In the genomic region with DNA sequence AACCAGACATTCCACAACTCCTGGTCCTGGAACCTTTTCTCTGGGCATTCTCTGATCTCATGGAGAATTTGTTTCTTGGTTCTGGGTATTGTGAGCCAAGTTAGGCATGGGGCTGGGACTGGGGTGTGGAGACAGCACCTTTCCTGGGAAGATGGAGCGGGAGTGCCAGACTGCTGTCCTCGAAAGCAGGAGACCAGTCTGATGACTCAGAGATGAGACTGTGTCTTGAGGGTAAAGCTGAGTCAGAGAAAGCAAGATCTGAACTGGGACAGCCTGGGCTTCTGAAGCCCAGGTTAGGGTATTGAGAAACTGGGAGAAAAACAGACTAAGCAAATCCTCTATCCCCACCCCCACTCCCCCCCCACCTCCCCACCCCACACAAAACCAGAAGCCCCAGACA, we compare ENCODE assay signal across 16 cellular contexts. TPM values are rescaled to one million over a fixed set of nuclear protein-coding genes. Genes with fewer than 3 reads are reported as not detected.
A peak's percentile ranks its signal among the peaks of the same experiment; 100 is the strongest.
DNase-seq lines count a peak whose midpoint lies in the region; ATAC-seq, FAIRE-seq and TF ChIP-seq lines count a peak whose summit lies in the region.
"Had no signal": no experiment of that assay in that cellular context is flagged by ENCODE, and none has a peak within 500 bp of the region (broad histone marks: within the 10 kb centered on the region; RNA-seq: fewer than 3 reads in every experiment).

No MANE protein-coding gene starts in this region.

- H3K27ac Mint-ChIP-seq in stimulated activated effector memory CD8-positive, alpha-beta T cell treated with anti-CD3 and anti-CD28 coated beads, Interleukin-12 subunit alpha, Interleukin-12 subunit beta, amount 100 ng/mL, for 72 hours: peak overlapping the region; percentile 62
- H3K27ac Mint-ChIP-seq: activated CD8-positive, alpha-beta T cell treated with anti-CD3 and anti-CD28 coated beads for 36 hours had no signal

- H3F3A ChIP-seq in SK-N-SH (replicated peaks; ENCODE audit: insufficient read depth): no peaks in the 10 kb centered on the region

- no peaks in the 10 kb centered on the region for H3K9me3 Mint-ChIP-seq in stimulated activated effector memory CD8-positive, alpha-beta T cell treated with anti-CD3 and anti-CD28 coated beads, Interleukin-12 subunit alpha, Interleukin-12 subunit beta, amount 100 ng/mL, for 72 hours
- H3K9me3 Mint-ChIP-seq: activated CD8-positive, alpha-beta T cell treated with anti-CD3 and anti-CD28 coated beads for 36 hours had no signal

- POLR2A ChIA-PET in SK-N-SH (lab: Yijun Ruan, JAX): no interaction called here

- H2AFZ ChIP-seq in SK-N-SH (ENCODE audit: low read depth): no peak overlapping the region

- no peak overlapping the region for H3K27ac ChIP-seq in SK-N-SH (ENCODE audit: low read depth in 2 of 2, low read length in 1 of 2)
- no peak overlapping the region for H3K27ac ChIP-seq in small intestine (ENCODE audit: low read depth in 1 of 2, low read length in 1 of 2)
- H3K27ac ChIP-seq: adrenal gland, SK-N-MC had no signal

- no peaks in the 10 kb centered on the region for H3K4me1 Mint-ChIP-seq in stimulated activated effector memory CD8-positive, alpha-beta T cell treated with anti-CD3 and anti-CD28 coated beads, Interleukin-12 subunit alpha, Interleukin-12 subunit beta, amount 100 ng/mL, for 72 hours

- H3K79me2 ChIP-seq in SK-N-SH (ENCODE audit: insufficient read depth): no peaks in the 10 kb centered on the region

- no peak for TF ChIP-seq EP300 in SK-N-SH (IDR thresholded peaks at IDR 0.05; ENCODE audit: borderline replicate concordance in 1 of 2, low read depth in 1 of 2, low read length in 1 of 2)

- 20% methylated on average over 2 of the region's 2 CpGs for WGBS in SK-N-SH (ENCODE audit: low lambda C conversion rate)
- 52 to 86% (median 81%) methylated on average over 2 of the region's 2 CpGs for WGBS in small intestine, 3 donors

- H4K20me1 ChIP-seq in SK-N-SH (ENCODE audit: insufficient read depth): no peaks in the 10 kb centered on the region

- H3K4me3 Mint-ChIP-seq in stimulated activated effector memory CD8-positive, alpha-beta T cell treated with anti-CD3 and anti-CD28 coated beads, Interleukin-12 subunit alpha, Interleukin-12 subunit beta, amount 100 ng/mL, for 72 hours: no peak overlapping the region
- H3K4me3 Mint-ChIP-seq: activated CD8-positive, alpha-beta T cell treated with anti-CD3 and anti-CD28 coated beads for 36 hours had no signal

- DNase-seq in activated effector memory CD4-positive, alpha-beta T cell treated with anti-CD3 and anti-CD28 coated beads, Interleukin-2, amount 50 U/mL, for 16 hours: peak; percentile 16
- no peak for DNase-seq in activated effector memory CD4-positive, alpha-beta T cell treated with Interleukin-2 at 50 U/mL for 16 hours
- DNase-seq in SK-N-SH (no peak), fibroblast of the aortic adventitia (ENCODE audit: low read depth) (peak; percentile 52), pons (ENCODE audit: low spot score) (no peak), SIG-M5 treated with dmso at 0.1 percent for 504 hours (lab: John Stamatoyannopoulos, UW; ENCODE audit: unreplicated experiment) (no peak), small intestine (no peak)
- no peak for DNase-seq in stimulated activated effector memory CD8-positive, alpha-beta T cell treated with anti-CD3 and anti-CD28 coated beads, Interleukin-12 subunit alpha, Interleukin-12 subunit beta, amount 100 ng/mL, for 72 hours (ENCODE audit: low spot score in 2 of 2)
- DNase-seq: activated CD8-positive, alpha-beta T cell treated with anti-CD3 and anti-CD28 coated beads for 36 hours; NCI-H2171 treated with DMSO at 0.1 percent for 48 hours; stimulated activated CD8-positive, alpha-beta memory T cell treated with anti-CD3 and anti-CD28 coated beads, Interleukin-4, amount 100 ng/mL, for 48 hours had no signal

- H3K9ac ChIP-seq in SK-N-SH: no peak overlapping the region

- H3K4me3 ChIP-seq in SK-N-SH (ENCODE audit: low read depth in 2 of 2, low read length in 1 of 2): no peak overlapping the region
- no peak overlapping the region for H3K4me3 ChIP-seq in fibroblast of the aortic adventitia (ENCODE audit: low read depth, low read length)
- H3K4me3 ChIP-seq in small intestine (ENCODE audit: low read depth in 1 of 2, low read length in 2 of 2): no peak overlapping the region
- H3K4me3 ChIP-seq: adrenal gland, lung, SK-N-MC, skin epidermis had no signal

- no peak for FAIRE-seq in small intestine (lab: Jason Lieb, UNC)

- no peak for ATAC-seq in stimulated activated effector memory CD8-positive, alpha-beta T cell treated with anti-CD3 and anti-CD28 coated beads, Interleukin-12 subunit alpha, Interleukin-12 subunit beta, amount 100 ng/mL, for 72 hours
- ATAC-seq: activated CD8-positive, alpha-beta T cell treated with anti-CD3 and anti-CD28 coated beads for 36 hours had no signal

- no peaks in the 10 kb centered on the region for H3K36me3 Mint-ChIP-seq in stimulated activated effector memory CD8-positive, alpha-beta T cell treated with anti-CD3 and anti-CD28 coated beads, Interleukin-12 subunit alpha, Interleukin-12 subunit beta, amount 100 ng/mL, for 72 hours

- H3K9me2 ChIP-seq in SK-N-SH: no peaks in the 10 kb centered on the region

- H3K4me2 ChIP-seq in SK-N-SH: no peak overlapping the region

- H3K4me1 ChIP-seq in SK-N-SH (ENCODE audit: control insufficient read depth in 1 of 2, insufficient read depth in 2 of 2, low read depth in 1 of 2, low read length in 1 of 2) (peaks cover 0 to 6% of the 10 kb centered on the region in 2 experiments; a peak in 1 of 4 replicates), small intestine (ENCODE audit: control insufficient read depth in 2 of 2, insufficient read depth in 1 of 2, low read depth in 1 of 2, low read length in 1 of 2) (no peaks in the 10 kb centered on the region)
- H3K4me1 ChIP-seq: adrenal gland had no signal

- TF ChIP-seq CTCF in SK-N-SH (IDR thresholded peaks at IDR 0.05) (no peak), fibroblast of the aortic adventitia (IDR thresholded peaks at IDR 0.05; ENCODE audit: insufficient read depth, low read length) (no peak)

- CTCF ChIA-PET in SK-N-SH (lab: Yijun Ruan, JAX): interaction anchor here (0.7 kb wide), 1 partner anchor 15 kb away, joined by 3 read pairs; no protein-coding TSS in a partner anchor

- H3K9me3 ChIP-seq in SK-N-SH: no peaks in the 10 kb centered on the region
- H3K9me3 ChIP-seq in small intestine (ENCODE audit: control insufficient read depth, low read depth): no peaks in the 10 kb centered on the region
- H3K9me3 ChIP-seq: adrenal gland had no signal

- no peak for TF ChIP-seq RAD21 in SK-N-SH (IDR thresholded peaks at IDR 0.05; ENCODE audit: low read length)

- peaks cover 5% of the 10 kb centered on the region; the same call in 1 of the 2 replicates for H3K27me3 ChIP-seq in SK-N-SH (ENCODE audit: insufficient read depth)
- H3K27me3 ChIP-seq in small intestine (ENCODE audit: control insufficient read depth in 2 of 2, insufficient read depth in 2 of 2, low read length in 2 of 2): peaks cover 4 to 9% of the 10 kb centered on the region in 2 donors

- H3K36me3 ChIP-seq in SK-N-SH (replicated peaks in 1 of 2; ENCODE audit: control insufficient read depth in 1 of 2, insufficient read depth in 2 of 2, low read length in 1 of 2): no peaks in the 10 kb centered on the region
- no peaks in the 10 kb centered on the region for H3K36me3 ChIP-seq in small intestine (ENCODE audit: control insufficient read depth in 2 of 2, insufficient read depth in 2 of 2, low read length in 2 of 2)
- H3K36me3 ChIP-seq: adrenal gland had no signal

TF ChIP-seq in SK-N-SH, 30 proteins besides CTCF, POLR2A, EP300 and RAD21:
- TF ChIP-seq FOSL2 (IDR thresholded peaks at IDR 0.05; ENCODE audit: borderline replicate concordance, low read depth) (peak; percentile 66), JUND (IDR thresholded peaks at IDR 0.05) (peak; percentile 24; the same call in 1 of the 2 replicates), RCOR1 (IDR thresholded peaks at IDR 0.05; ENCODE audit: low read length) (no peak)

RNA-seq across cellular contexts. Expression of gene KANK4, which starts 2.2 kb away (rescaled TPM):
- polyA plus RNA-seq in SK-N-SH (2012; rRNA removed) (0.02 TPM in 1 of 2 replicates, not detected in the other), small intestine (under 1 TPM in 1 of 3 donors, not detected in 2; 0.43 TPM)
- polyA plus RNA-seq in SK-N-SH (2012; cell fraction: cytosol; rRNA removed): 0.01 TPM in 1 of 2 replicates, not detected in the other
- 0.02 TPM in 1 of 2 replicates, not detected in the other for polyA plus RNA-seq in SK-N-SH (2012; cell fraction: nucleus; rRNA removed)
- total RNA-seq in fibroblast of the aortic adventitia (ENCODE audit: low replicate concordance): 0.09 and 0.16 TPM in 2 replicates
- total RNA-seq: activated CD8-positive, alpha-beta T cell treated with anti-CD3 and anti-CD28 coated beads for 36 hours had no signal
- polyA plus RNA-seq: AG04450 had no signal

Comparison
In these comparisons a context has a peak if more than half of its experiments do, and no peak if none do; other contexts are left out.
1. DNase-seq: peak in activated effector memory CD4-positive, alpha-beta T cell treated with anti-CD3 and anti-CD28 coated beads, Interleukin-2, amount 50 U/mL, for 16 hours (single experiment) and fibroblast of the aortic adventitia (single experiment); none in activated effector memory CD4-positive, alpha-beta T cell treated with Interleukin-2 at 50 U/mL for 16 hours (single experiment), SK-N-SH (single experiment), stimulated activated effector memory CD8-positive, alpha-beta T cell treated with anti-CD3 and anti-CD28 coated beads, Interleukin-12 subunit alpha, Interleukin-12 subunit beta, amount 100 ng/mL, for 72 hours (0 of 2), pons (single experiment), SIG-M5 treated with dmso at 0.1 percent for 504 hours (single experiment) and small intestine (single experiment).